Comparison of ENCODE assay signal across 20 cellular contexts in the genomic region with DNA sequence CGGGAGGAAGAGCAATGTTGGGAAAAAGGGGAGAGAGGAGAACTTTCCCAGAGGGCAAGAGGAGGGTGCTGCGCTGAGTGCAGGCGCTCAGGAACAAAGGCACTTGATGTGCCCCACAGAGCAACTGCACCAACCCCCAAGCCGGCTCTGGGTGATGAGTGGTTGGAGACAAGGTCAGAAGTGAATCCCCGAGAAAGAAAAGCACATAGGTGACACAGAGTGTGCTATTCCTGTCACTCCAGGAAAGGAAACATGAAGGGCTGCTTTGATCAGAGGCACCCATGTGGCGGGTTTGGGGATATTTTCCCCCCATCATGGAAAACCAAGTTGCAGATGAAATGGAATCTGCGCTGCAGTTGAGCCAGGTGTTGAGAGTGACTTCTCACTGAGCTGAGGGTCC. TPM values are rescaled to one million over a fixed set of nuclear protein-coding genes. Genes with fewer than 3 reads are reported as not detected.
DNase-seq lines count a peak whose midpoint lies in the region; ATAC-seq and TF ChIP-seq lines count a peak whose summit lies in the region.
"Had no signal": no experiment of that assay in that cellular context is flagged by ENCODE, and none has a peak within 500 bp of the region (broad histone marks: within the 10 kb centered on the region; RNA-seq: fewer than 3 reads in every experiment).

No MANE protein-coding gene starts in this region.

- no peaks in the 10 kb centered on the region for H3K36me3 ChIP-seq in endodermal cell (ENCODE audit: control insufficient read depth, insufficient read depth, low read length)
- no peaks in the 10 kb centered on the region for H3K36me3 ChIP-seq in right atrium auricular region

- intact Hi-C loops in Right ventricle myocardium superior (cut with DNase I) (no loop called here), cardiac septum (cut with DNase I) (no loop called here)

- WGBS in endodermal cell (ENCODE audit: insufficient coverage in 1 of 2, insufficient read length in 1 of 2), 2 experiments, result 77 to 79% methylated on average over 6 to 7 of the region's 7 CpGs

- no peak overlapping the region for H3K9ac ChIP-seq in endodermal cell (ENCODE audit: extremely low read depth, low read length, poor library complexity, severe bottlenecking)

- H3K27ac ChIP-seq in endodermal cell (ENCODE audit: low read depth, low read length), result no peak overlapping the region
- H3K27ac ChIP-seq in right atrium auricular region, result peak overlapping the region; percentile 32 to 41
- H3K27ac ChIP-seq: C4-2B had no signal

- H3K9me3 ChIP-seq in endodermal cell (ENCODE audit: control insufficient read depth, low read length) (peaks cover 19% of the 10 kb centered on the region), right atrium auricular region (no peaks in the 10 kb centered on the region)

- peaks cover 7% of the 10 kb centered on the region for H3K9me3 Mint-ChIP-seq in endodermal cell
- no peaks in the 10 kb centered on the region for H3K9me3 Mint-ChIP-seq in natural killer cell treated with Interleukin-12 subunit alpha and Interleukin-12 subunit beta and Interleukin-15 and Interleukin-18, amount 100 ng/mL, for 72 hours
- H3K9me3 Mint-ChIP-seq: CD4-positive, alpha-beta T cell; HFFc6 had no signal

- H3K27me3 Mint-ChIP-seq in endodermal cell (ENCODE audit: insufficient read depth), result peaks cover 28% of the 10 kb centered on the region
- H3K27me3 Mint-ChIP-seq in natural killer cell treated with Interleukin-12 subunit alpha and Interleukin-12 subunit beta and Interleukin-15 and Interleukin-18, amount 100 ng/mL, for 72 hours, result peaks cover 12 to 31% of the 10 kb centered on the region in 2 donors

- TF ChIP-seq CTCF in endodermal cell (conservative IDR thresholded peaks at IDR 0.05) (no peak), right atrium auricular region (IDR thresholded peaks at IDR 0.05) (no peak)

- peak; percentile 50 for DNase-seq in Right ventricle myocardium superior
- no peak for DNase-seq in cardiac septum (ENCODE audit: low spot score)
- DNase-seq in endodermal cell, result peak; percentile 28
- no peak for DNase-seq in right atrium auricular region (ENCODE audit: low spot score)
- no peak for DNase-seq in NCI-H2081 (lab: John Stamatoyannopoulos, UW)
- DNase-seq in natural killer cell treated with Interleukin-12 subunit alpha and Interleukin-12 subunit beta and Interleukin-15 and Interleukin-18, amount 100 ng/mL, for 72 hours (ENCODE audit: low spot score), result no peak
- DNase-seq: ACHN; AML-193; Caco-2; CD4-positive, alpha-beta T cell; DMS79 treated with DMSO at 0.1 percent for 48 hours; GF-D8; GOT3; H7; HFFc6 had no signal

- H3K4me1 Mint-ChIP-seq in endodermal cell, result peaks cover 14% of the 10 kb centered on the region
- H3K4me1 Mint-ChIP-seq in natural killer cell treated with Interleukin-12 subunit alpha and Interleukin-12 subunit beta and Interleukin-15 and Interleukin-18, amount 100 ng/mL, for 72 hours (ENCODE audit: low read depth in 2 of 2), result no peaks in the 10 kb centered on the region

- H3K4me3 Mint-ChIP-seq in endodermal cell, result no peak overlapping the region
- H3K4me3 Mint-ChIP-seq in natural killer cell treated with Interleukin-12 subunit alpha and Interleukin-12 subunit beta and Interleukin-15 and Interleukin-18, amount 100 ng/mL, for 72 hours, result no peak overlapping the region
- H3K4me3 Mint-ChIP-seq: CD4-positive, alpha-beta T cell; HFFc6 had no signal

- H3K36me3 Mint-ChIP-seq in endodermal cell (ENCODE audit: low read depth), result no peaks in the 10 kb centered on the region
- H3K36me3 Mint-ChIP-seq in natural killer cell treated with Interleukin-12 subunit alpha and Interleukin-12 subunit beta and Interleukin-15 and Interleukin-18, amount 100 ng/mL, for 72 hours, result no peaks in the 10 kb centered on the region

- H3K4me1 ChIP-seq in endodermal cell (ENCODE audit: control insufficient read depth, insufficient read depth, low read length), result no peaks in the 10 kb centered on the region
- H3K4me1 ChIP-seq in right atrium auricular region, result peaks cover 0 to 19% of the 10 kb centered on the region in 2 donors
- H3K4me1 ChIP-seq: Caco-2 had no signal

- H3K27ac Mint-ChIP-seq in endodermal cell, result no peak overlapping the region
- no peak overlapping the region for H3K27ac Mint-ChIP-seq in natural killer cell treated with Interleukin-12 subunit alpha and Interleukin-12 subunit beta and Interleukin-15 and Interleukin-18, amount 100 ng/mL, for 72 hours
- H3K27ac Mint-ChIP-seq: CD4-positive, alpha-beta T cell; HFFc6 had no signal

- no peak overlapping the region for H3K4me3 ChIP-seq in endodermal cell (ENCODE audit: low read length)
- no peak overlapping the region for H3K4me3 ChIP-seq in right atrium auricular region

- no peaks in the 10 kb centered on the region for H3K27me3 ChIP-seq in endodermal cell (ENCODE audit: control insufficient read depth, insufficient read depth, low read length, poor library complexity, severe bottlenecking)
- no peaks in the 10 kb centered on the region for H3K27me3 ChIP-seq in right atrium auricular region

- ATAC-seq in Right ventricle myocardium superior (ENCODE audit: poor library complexity) (peak; percentile 71), HG02970 (IDR thresholded peaks at IDR 0.05; ENCODE audit: low FRiP score, unreplicated experiment) (no peak)
- no peak for ATAC-seq in natural killer cell treated with Interleukin-12 subunit alpha and Interleukin-12 subunit beta and Interleukin-15 and Interleukin-18, amount 100 ng/mL, for 72 hours
- ATAC-seq: HCT116, HepG2 had no signal

RNA-seq across cellular contexts. Expression of a gene that starts 20.7 kb away (rescaled TPM):
- not detected for total RNA-seq in Right ventricle myocardium superior
- total RNA-seq in cardiac septum, result not detected
- total RNA-seq in endodermal cell, result 1 to 10 TPM; 2.5 to 5.9 TPM
- polyA plus RNA-seq in endodermal cell (2013, experiment 1 of 2), result 1.6 TPM
- polyA plus RNA-seq in endodermal cell (2013, experiment 2 of 2), result 0.79 TPM
- not detected for total RNA-seq in right atrium auricular region
- not detected for total RNA-seq in natural killer cell treated with Interleukin-12 subunit alpha and Interleukin-12 subunit beta and Interleukin-15 and Interleukin-18, amount 100 ng/mL, for 72 hours
- total RNA-seq: CD4-positive, alpha-beta T cell; HFFc6 had no signal
- polyA plus RNA-seq: BJ had no signal

Comparison
In these comparisons a context has a peak if more than half of its experiments do, and no peak if none do; other contexts are left out.
1. DNase-seq: peak in Right ventricle myocardium superior (single experiment) and endodermal cell (single experiment); none in cardiac septum (single experiment), right atrium auricular region (single experiment), NCI-H2081 (0 of 2) and natural killer cell treated with Interleukin-12 subunit alpha and Interleukin-12 subunit beta and Interleukin-15 and Interleukin-18, amount 100 ng/mL, for 72 hours (single experiment).